ENCODE assay signal across 26 cellular contexts in genomic region chr9:104981543-104982129, GRCh38.
"Had no signal": no experiment of that assay in that cellular context is flagged by ENCODE, and none has a peak within 500 bp of the region (broad histone marks: within the 10 kb centered on the region; RNA-seq: fewer than 3 reads in every experiment).

No MANE protein-coding gene starts in this region.

- H3K4me3 ChIP-seq: left ventricle myocardium inferior, lung, neural progenitor cell, right atrium auricular region, right lobe of liver, smooth muscle cell, testis, thyroid gland, transverse colon, upper lobe of left lung, vagina had no signal

- H3K4me1 ChIP-seq: neural progenitor cell, right lobe of liver had no signal

- H3K27me3 ChIP-seq: neural progenitor cell, neutrophil, right atrium auricular region, right lobe of liver, testis, thyroid gland, transverse colon, upper lobe of left lung, vagina had no signal

- H3K27ac ChIP-seq: left ventricle myocardium inferior, neural progenitor cell, neutrophil, right atrium auricular region, right lobe of liver, testis, thyroid gland, upper lobe of left lung, vagina had no signal

- H3K4me2 ChIP-seq: neural progenitor cell, smooth muscle cell had no signal

- H3K9me3 ChIP-seq: left ventricle myocardium inferior, neutrophil, right atrium auricular region, right lobe of liver, testis, thyroid gland, transverse colon, upper lobe of left lung, vagina had no signal

- ATAC-seq: natural killer cell; right lobe of liver; stimulated activated memory B cell treated with anti-CD40 and anti-IgM and Interleukin-4, amounts not matched to agents 10 μg/mL and 1 μg/mL and 100 μg/mL, for 72 hours; stimulated activated naive CD8-positive, alpha-beta T cell treated with anti-CD3 and anti-CD28 coated beads, Interleukin-15, amount 100 ng/mL, for 72 hours had no signal

- DNase-seq: islet precursor cell; left ventricle myocardium inferior; mesendoderm; naive B cell; natural killer cell; nephron progenitor cell; occipital lobe; right lobe of liver; stimulated activated CD4-positive, alpha-beta T cell treated with anti-CD3 and anti-CD28 coated beads, Interleukin-1b, Interleukin-23, amount 100 ng/mL, for 48 hours; stimulated activated CD4-positive, alpha-beta T cell treated with anti-CD3 and anti-CD28 coated beads, Interleukin-2, amount 100 ng/mL, for 48 hours; stimulated activated CD4-positive, alpha-beta T cell treated with anti-CD3 and anti-CD28 coated beads, Interleukin-4, amount 100 ng/mL, for 4 hours; stimulated activated CD8-positive, alpha-beta memory T cell treated with anti-CD3 and anti-CD28 coated beads, Interleukin-4, amount 100 ng/mL, for 48 hours; stimulated activated naive CD4-positive, alpha-beta T cell treated with Interleukin-2 at 50 U/mL for 16 hours; stimulated activated naive CD8-positive, alpha-beta T cell treated with anti-CD3 and anti-CD28 coated beads, Interleukin-15, amount 100 ng/mL, for 72 hours; substantia nigra; testis; thyroid gland; transverse colon; upper lobe of left lung had no signal

- H3K9ac ChIP-seq: neural progenitor cell had no signal

- H3K36me3 ChIP-seq: left ventricle myocardium inferior, neural progenitor cell, neutrophil, right atrium auricular region, right lobe of liver, thyroid gland, transverse colon, upper lobe of left lung, vagina had no signal
